In genomic region chr7:13276977-13277376, GRCh38 we compare ENCODE assay signal across 13 cellular contexts.
DNase-seq lines count a peak whose midpoint lies in the region; ATAC-seq, FAIRE-seq and TF ChIP-seq lines count a peak whose summit lies in the region.
"Had no signal": no experiment of that assay in that cellular context is flagged by ENCODE, and none has a peak within 500 bp of the region (broad histone marks: within the 10 kb centered on the region; RNA-seq: fewer than 3 reads in every experiment).

No MANE protein-coding gene starts in this region.

- intact Hi-C loops in naive thymus-derived CD4-positive, alpha-beta T cell (cut with micrococcal nuclease): no loop called here
- intact Hi-C loops in esophagus squamous epithelium (cut with DNase I): loop anchor here (5.0 kb wide), 1 partner anchor 1415 kb away; no protein-coding TSS in a partner anchor

- H3K27me3 ChIP-seq in GM06990 (replicated peaks; ENCODE audit: control insufficient read depth, insufficient read depth, low read length) (no peaks in the 10 kb centered on the region), esophagus squamous epithelium (no peaks in the 10 kb centered on the region)
- H3K27me3 ChIP-seq in naive thymus-derived CD4-positive, alpha-beta T cell (ENCODE audit: control insufficient read depth in 2 of 2, insufficient read depth in 2 of 2, low read length in 2 of 2): no peaks in the 10 kb centered on the region

- POLR2A ChIA-PET in A549 (lab: Yijun Ruan, JAX): no interaction called here
- POLR2A ChIA-PET in naive thymus-derived CD4-positive, alpha-beta T cell (lab: Charles Lee): no interaction called here

- no peak overlapping the region for H3K4me3 Mint-ChIP-seq in naive thymus-derived CD4-positive, alpha-beta T cell

- H3K4me3 ChIP-seq in A549 (no peak overlapping the region), GM06990 (replicated peaks; ENCODE audit: low read depth, low read length) (no peak overlapping the region), fibroblast of mammary gland (ENCODE audit: control insufficient read depth, low read depth, low read length) (no peak overlapping the region), esophagus squamous epithelium (no peak overlapping the region)
- H3K4me3 ChIP-seq in naive thymus-derived CD4-positive, alpha-beta T cell (ENCODE audit: low read length): no peak overlapping the region

- no peak for ATAC-seq in A549
- no peak for ATAC-seq in naive thymus-derived CD4-positive, alpha-beta T cell
- ATAC-seq in HG03095 (IDR thresholded peaks at IDR 0.05; ENCODE audit: unreplicated experiment): no peak
- no peak for ATAC-seq in HG03460 (IDR thresholded peaks at IDR 0.05; ENCODE audit: unreplicated experiment)

- peaks cover 0 to 3% (median 0%) of the 10 kb centered on the region in 11 donors for H3K9me3 Mint-ChIP-seq in naive thymus-derived CD4-positive, alpha-beta T cell

- no peak for TF ChIP-seq EP300 in A549 (IDR thresholded peaks at IDR 0.05)

- no peak for TF ChIP-seq POLR2A in A549 (IDR thresholded peaks at IDR 0.05; ENCODE audit: low read length)
- TF ChIP-seq POLR2A in esophagus squamous epithelium (IDR thresholded peaks at IDR 0.05): no peak

- H3K36me3 Mint-ChIP-seq in naive thymus-derived CD4-positive, alpha-beta T cell: no peaks in the 10 kb centered on the region

- FAIRE-seq in A549 (lab: Jason Lieb, UNC): peak; percentile 7
- FAIRE-seq: endometrium, small intestine had no signal

- no peak overlapping the region for H3K4me2 ChIP-seq in A549

- H3K4me1 ChIP-seq in A549 (no peaks in the 10 kb centered on the region), esophagus squamous epithelium (no peaks in the 10 kb centered on the region)
- H3K4me1 ChIP-seq in naive thymus-derived CD4-positive, alpha-beta T cell (ENCODE audit: control insufficient read depth in 2 of 2, insufficient read depth in 2 of 2, low read length in 2 of 2): no peaks in the 10 kb centered on the region

- peaks cover 0 to 19% (median 14%) of the 10 kb centered on the region in 5 donors for H3K27me3 Mint-ChIP-seq in naive thymus-derived CD4-positive, alpha-beta T cell

- H3K27ac Mint-ChIP-seq in naive thymus-derived CD4-positive, alpha-beta T cell: no peak overlapping the region

- H3K4me1 Mint-ChIP-seq in naive thymus-derived CD4-positive, alpha-beta T cell: no peaks in the 10 kb centered on the region

- CTCF ChIA-PET in A549 (lab: Yijun Ruan, JAX): interaction anchor here (1.1 to 2.1 kb wide), 2 partner anchors 744 to 1415 kb away, joined by 3 to 19 read pairs; no protein-coding TSS in a partner anchor
- CTCF ChIA-PET in naive thymus-derived CD4-positive, alpha-beta T cell (lab: Charles Lee): no interaction called here

- TF ChIP-seq CTCF in A549 (IDR thresholded peaks at IDR 0.05): peak; percentile 54
- peak; percentile 22 for TF ChIP-seq CTCF in GM06990 (IDR thresholded peaks at IDR 0.05; ENCODE audit: insufficient read depth, low read length, poor library complexity, severe bottlenecking)
- TF ChIP-seq CTCF in fibroblast of mammary gland (conservative IDR thresholded peaks at IDR 0.05; ENCODE audit: control insufficient read depth, insufficient read depth, low read depth, low read length): peak; percentile 48
- TF ChIP-seq CTCF in esophagus squamous epithelium (IDR thresholded peaks at IDR 0.05): peak in 2 of 6 experiments; percentile 8 to 19

- no peaks in the 10 kb centered on the region for H3K9me3 ChIP-seq in A549
- H3K9me3 ChIP-seq in naive thymus-derived CD4-positive, alpha-beta T cell (ENCODE audit: control insufficient read depth in 2 of 3, low read length in 3 of 3): no peaks in the 10 kb centered on the region
- no peaks in the 10 kb centered on the region for H3K9me3 ChIP-seq in esophagus squamous epithelium

- H3K36me3 ChIP-seq in GM06990 (ENCODE audit: control insufficient read depth, insufficient read depth, low read length) (no peaks in the 10 kb centered on the region), esophagus squamous epithelium (no peaks in the 10 kb centered on the region)
- H3K36me3 ChIP-seq in naive thymus-derived CD4-positive, alpha-beta T cell (ENCODE audit: control insufficient read depth in 2 of 3, insufficient read depth in 3 of 3, low read length in 3 of 3): no peaks in the 10 kb centered on the region

- H3K27ac ChIP-seq in A549 (no peak overlapping the region), esophagus squamous epithelium (no peak overlapping the region)
- H3K27ac ChIP-seq in naive thymus-derived CD4-positive, alpha-beta T cell (ENCODE audit: low read depth, low read length): no peak overlapping the region

- peak; percentile 26 to 32; a peak in 2 of 5 replicates for TF ChIP-seq RAD21 in A549 (conservative IDR thresholded peaks at IDR 0.05 in 1 of 2, IDR thresholded peaks at IDR 0.05 in 1 of 2)

- DNase-seq in A549 (ENCODE audit: low read depth in 1 of 2, low spot score in 1 of 2) (peak in 1 of 2 experiments; percentile 4), GM06990 (ENCODE audit: extremely low read depth, insufficient read length) (no peak), OCI-M1 (lab: John Stamatoyannopoulos, UW) (peak; percentile 10), fibroblast of mammary gland (ENCODE audit: low read depth) (no peak), esophagus squamous epithelium (lab: John Stamatoyannopoulos, UW) (no peak)
- DNase-seq in naive thymus-derived CD4-positive, alpha-beta T cell: no peak
- DNase-seq: COR-L47, NCI-H1694, small intestine, T-helper 9 cell had no signal

TF ChIP-seq in A549, 52 proteins besides CTCF, POLR2A, EP300 and RAD21:
- TF ChIP-seq RFX5 (IDR thresholded peaks at IDR 0.05): no peak
- TF ChIP-seq ZC3H11A (IDR thresholded peaks at IDR 0.05): no peak
- TF ChIP-seq SMC3 (IDR thresholded peaks at IDR 0.05): peak; percentile 49
